In the genomic region with DNA sequence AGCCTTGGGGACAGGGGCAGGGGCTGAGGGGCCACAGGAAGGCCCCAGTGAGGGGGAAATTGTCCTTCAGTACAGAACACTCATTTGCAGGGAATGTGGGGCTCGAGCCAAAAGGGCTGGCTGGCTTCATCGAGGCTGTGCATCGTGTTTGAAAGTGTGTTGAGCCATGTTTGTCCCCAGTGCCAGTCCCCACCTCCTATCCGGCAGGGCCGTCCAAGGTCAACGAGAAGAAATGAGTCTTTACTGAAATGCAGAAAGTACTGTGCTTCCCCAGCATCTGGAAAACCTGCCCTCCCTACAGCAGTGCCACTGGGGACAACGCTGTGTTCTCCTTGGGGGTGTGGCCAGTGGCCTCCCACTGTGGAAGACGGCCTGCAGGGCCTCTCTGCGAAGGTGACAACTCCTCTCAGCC, we compare ENCODE assay signal across 1 cellular context.
TF ChIP-seq lines count a peak whose summit lies in the region.

No MANE protein-coding gene starts in this region.

TF ChIP-seq in K562, 482 proteins besides CTCF, POLR2A, EP300 and RAD21:
- TF ChIP-seq IRF2 (CRISPR knock-in tag; IDR thresholded peaks at IDR 0.05) (no peak), GTF2A2 (tag; IDR thresholded peaks at IDR 0.05) (no peak), ATF3 (IDR thresholded peaks at IDR 0.05) (no peak), ATF3 (CRISPR knock-in tag; conservative IDR thresholded peaks at IDR 0.05) (no peak), ZNF274 (IDR thresholded peaks at IDR 0.05; ENCODE audit: borderline replicate concordance, low read depth, low read length) (no peak), ADNP (tag; IDR thresholded peaks at IDR 0.05) (no peak), CCAR2 (IDR thresholded peaks at IDR 0.05; ENCODE audit: low read depth, low read length) (no peak), NELFE (IDR thresholded peaks at IDR 0.05; ENCODE audit: insufficient read depth, insufficient read length) (no peak), ZKSCAN3 (CRISPR knock-in tag; IDR thresholded peaks at IDR 0.05) (no peak), ZMIZ1 (IDR thresholded peaks at IDR 0.05; ENCODE audit: low read depth in 2 of 2, low read length in 2 of 2) (no peak)
